Comparison of ENCODE assay signal across 39 cellular contexts in the genomic region with DNA sequence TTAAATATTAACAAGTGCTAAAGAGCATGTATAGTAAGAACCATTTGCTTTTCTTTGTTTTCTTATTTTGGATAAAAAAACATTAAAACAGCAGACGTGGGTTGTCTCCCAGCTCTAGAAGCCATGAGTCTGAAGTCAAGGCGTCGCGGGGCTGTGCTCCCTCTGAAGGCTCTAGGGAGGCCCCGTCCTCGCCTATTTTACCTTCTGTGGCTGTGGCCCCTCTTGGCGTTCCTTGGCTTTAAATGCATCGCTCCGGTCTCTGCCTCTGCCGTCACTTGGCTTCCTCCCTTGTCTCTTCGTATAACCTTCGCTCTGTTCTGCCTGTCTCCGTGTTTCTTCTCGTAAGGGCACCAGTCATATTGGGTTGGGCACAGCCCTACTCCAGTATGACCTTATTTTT.
"Had no signal": no experiment of that assay in that cellular context is flagged by ENCODE, and none has a peak within 500 bp of the region (broad histone marks: within the 10 kb centered on the region; RNA-seq: fewer than 3 reads in every experiment).

No MANE protein-coding gene starts in this region.

- H3K4me3 ChIP-seq: adrenal gland, ascending aorta, body of pancreas, breast epithelium, cardiac muscle cell had no signal

- H3K4me3 Mint-ChIP-seq: activated naive CD4-positive, alpha-beta T cell treated with anti-CD3 and anti-CD28 coated beads for 36 hours; activated naive CD4-positive, alpha-beta T cell treated with anti-CD3 and anti-CD28 coated beads, Interleukin-2, amount 10 ng/mL, durations not matched to agents 7 days and 5 days; activated naive CD4-positive, alpha-beta T cell treated with anti-CD3 and anti-CD28 coated beads, Interleukin-2, amount 50 U/mL, for 24 hours; activated naive CD8-positive, alpha-beta T cell; activated naive CD8-positive, alpha-beta T cell treated with anti-CD3 and anti-CD28 coated beads for 36 hours; activated naive CD8-positive, alpha-beta T cell treated with anti-CD3 and anti-CD28 coated beads, Interleukin-2, amount 10 ng/mL, durations not matched to agents 7 days and 5 days; activated naive CD8-positive, alpha-beta T cell treated with anti-CD3 and anti-CD28 coated beads, Interleukin-2, amount 50 U/mL, for 24 hours; activated T-cell treated with anti-CD3 and anti-CD28 coated beads, Interleukin-2, amount 50 U/mL, for 4 hours; activated T-cell treated with anti-CD3 and anti-CD28 coated beads, Interleukin-2, amount 50 U/mL, for 72 hours; activated T-helper 1 cell treated with anti-CD3 and anti-CD28 coated beads, Interleukin-12 subunit alpha, Interleukin-12 subunit beta, Interleukin-2, Interleukin-4 antibody, amounts not matched to agents 30 ng/mL and 10 ng/mL and 1 ng/mL, durations not matched to agents 14 hours and 24 hours and 36 hours; activated T-helper 17 cell treated with anti-CD3 and anti-CD28 coated beads, Interleukin-2, amount 50 U/mL, for 72 hours; brain; central memory CD8-positive, alpha-beta T cell had no signal

- H3K9me3 ChIP-seq: body of pancreas had no signal

- H3K4me1 Mint-ChIP-seq: activated naive CD4-positive, alpha-beta T cell treated with anti-CD3 and anti-CD28 coated beads, Interleukin-2, amount 10 ng/mL, durations not matched to agents 7 days and 5 days; activated naive CD4-positive, alpha-beta T cell treated with anti-CD3 and anti-CD28 coated beads, Interleukin-2, amount 50 U/mL, for 24 hours; activated naive CD8-positive, alpha-beta T cell treated with anti-CD3 and anti-CD28 coated beads for 36 hours; activated naive CD8-positive, alpha-beta T cell treated with anti-CD3 and anti-CD28 coated beads, Interleukin-2, amount 10 ng/mL, durations not matched to agents 7 days and 5 days; activated naive CD8-positive, alpha-beta T cell treated with anti-CD3 and anti-CD28 coated beads, Interleukin-2, amount 50 U/mL, for 24 hours; activated T-helper 17 cell treated with anti-CD3 and anti-CD28 coated beads, Interleukin-2, amount 50 U/mL, for 72 hours; brain; central memory CD8-positive, alpha-beta T cell had no signal

- DNase-seq: activated effector memory CD4-positive, alpha-beta T cell treated with anti-CD3 and anti-CD28 coated beads, Interleukin-2, amount 50 U/mL, for 16 hours; activated effector memory CD4-positive, alpha-beta T cell treated with Interleukin-2 at 50 U/mL for 16 hours; activated gamma-delta T cell; activated gamma-delta T cell treated with Interleukin-2 at 50 U/mL for 16 hours; activated naive CD4-positive, alpha-beta T cell; activated naive CD4-positive, alpha-beta T cell treated with anti-CD3 and anti-CD28 coated beads for 36 hours; activated naive CD4-positive, alpha-beta T cell treated with anti-CD3 and anti-CD28 coated beads, Interleukin-2, amount 10 ng/mL, durations not matched to agents 7 days and 5 days; activated naive CD4-positive, alpha-beta T cell treated with anti-CD3 and anti-CD28 coated beads, Interleukin-2, amount 50 U/mL, for 16 hours; activated naive CD4-positive, alpha-beta T cell treated with Interleukin-2 at 50 U/mL for 16 hours; activated naive CD8-positive, alpha-beta T cell treated with anti-CD3 and anti-CD28 coated beads for 36 hours; activated naive CD8-positive, alpha-beta T cell treated with anti-CD3 and anti-CD28 coated beads, Interleukin-2, amount 10 ng/mL, durations not matched to agents 7 days and 5 days; activated naive CD8-positive, alpha-beta T cell treated with anti-CD3 and anti-CD28 coated beads, Interleukin-2, amount 50 U/mL, for 24 hours; activated T-cell treated with anti-CD3 and anti-CD28 coated beads, Interleukin-2, amount 50 U/mL, for 1 hour; activated T-cell treated with anti-CD3 and anti-CD28 coated beads, Interleukin-2, amount 50 U/mL, for 4 hours; activated T-cell treated with anti-CD3 and anti-CD28 coated beads, Interleukin-2, amount 50 U/mL, for 48 hours; activated T-cell treated with anti-CD3 and anti-CD28 coated beads, Interleukin-2, amount 50 U/mL, for 72 hours; adrenal gland; amniotic stem cell; amygdala; anterior cingulate cortex; aorta; body of pancreas; brain microvascular endothelial cell; caudate nucleus; central memory CD4-positive, alpha-beta T cell; cerebellar nuclear complex had no signal

- ATAC-seq: activated naive CD4-positive, alpha-beta T cell treated with anti-CD3 and anti-CD28 coated beads, Interleukin-2, amount 50 U/mL, for 72 hours; activated naive CD8-positive, alpha-beta T cell treated with anti-CD3 and anti-CD28 coated beads, Interleukin-2, amount 50 U/mL, for 24 hours; activated T-cell treated with anti-CD3 and anti-CD28 coated beads, Interleukin-2, amount 50 U/mL, for 4 hours; activated T-cell treated with anti-CD3 and anti-CD28 coated beads, Interleukin-2, amount 50 U/mL, for 72 hours; activated T-helper 17 cell treated with anti-CD3 and anti-CD28 coated beads, Interleukin-2, amount 50 U/mL, for 72 hours; body of pancreas had no signal

- H3K4me1 ChIP-seq: adrenal gland, ascending aorta, body of pancreas, breast epithelium had no signal

- H3K27ac ChIP-seq: adrenal gland, ascending aorta, body of pancreas, brain microvascular endothelial cell, breast epithelium, cardiac muscle cell had no signal

- FAIRE-seq: astrocyte, bronchial epithelial cell had no signal

- H3K36me3 Mint-ChIP-seq: activated naive CD4-positive, alpha-beta T cell treated with anti-CD3 and anti-CD28 coated beads, Interleukin-2, amount 10 ng/mL, durations not matched to agents 7 days and 5 days; activated naive CD8-positive, alpha-beta T cell treated with anti-CD3 and anti-CD28 coated beads, Interleukin-2, amount 10 ng/mL, durations not matched to agents 7 days and 5 days had no signal

- H3K27ac Mint-ChIP-seq: activated naive CD4-positive, alpha-beta T cell treated with anti-CD3 and anti-CD28 coated beads for 36 hours; activated naive CD4-positive, alpha-beta T cell treated with anti-CD3 and anti-CD28 coated beads, Interleukin-2, amount 10 ng/mL, durations not matched to agents 7 days and 5 days; activated naive CD4-positive, alpha-beta T cell treated with anti-CD3 and anti-CD28 coated beads, Interleukin-2, amount 50 U/mL, for 24 hours; activated naive CD4-positive, alpha-beta T cell treated with anti-CD3 and anti-CD28 coated beads, Interleukin-2, amount 50 U/mL, for 72 hours; activated naive CD8-positive, alpha-beta T cell; activated naive CD8-positive, alpha-beta T cell treated with anti-CD3 and anti-CD28 coated beads for 36 hours; activated naive CD8-positive, alpha-beta T cell treated with anti-CD3 and anti-CD28 coated beads, Interleukin-2, amount 10 ng/mL, durations not matched to agents 7 days and 5 days; activated naive CD8-positive, alpha-beta T cell treated with anti-CD3 and anti-CD28 coated beads, Interleukin-2, amount 50 U/mL, for 24 hours; activated T-cell treated with anti-CD3 and anti-CD28 coated beads, Interleukin-2, amount 50 U/mL, for 72 hours; activated T-helper 1 cell treated with anti-CD3 and anti-CD28 coated beads, Interleukin-12 subunit alpha, Interleukin-12 subunit beta, Interleukin-2, Interleukin-4 antibody, amounts not matched to agents 30 ng/mL and 10 ng/mL and 1 ng/mL, durations not matched to agents 14 hours and 24 hours and 36 hours; activated T-helper 17 cell treated with anti-CD3 and anti-CD28 coated beads, Interleukin-2, amount 50 U/mL, for 72 hours; activated T-helper 2 cell treated with anti-CD3 and anti-CD28 coated beads, Interferon-gamma antibody, Interleukin-2, Interleukin-4, amounts not matched to agents 10 μg/mL and 5 μg/mL and 100 μg/mL, durations not matched to agents 14 hours and 24 hours and 36 hours; brain had no signal

- H3K36me3 ChIP-seq: adrenal gland, ascending aorta, brain microvascular endothelial cell, breast epithelium, cardiac muscle cell had no signal

- H3K27me3 ChIP-seq: adrenal gland, ascending aorta, body of pancreas, brain microvascular endothelial cell, breast epithelium, cardiac muscle cell had no signal
